2 cellular contexts compared by ENCODE assay signal in the genomic region with DNA sequence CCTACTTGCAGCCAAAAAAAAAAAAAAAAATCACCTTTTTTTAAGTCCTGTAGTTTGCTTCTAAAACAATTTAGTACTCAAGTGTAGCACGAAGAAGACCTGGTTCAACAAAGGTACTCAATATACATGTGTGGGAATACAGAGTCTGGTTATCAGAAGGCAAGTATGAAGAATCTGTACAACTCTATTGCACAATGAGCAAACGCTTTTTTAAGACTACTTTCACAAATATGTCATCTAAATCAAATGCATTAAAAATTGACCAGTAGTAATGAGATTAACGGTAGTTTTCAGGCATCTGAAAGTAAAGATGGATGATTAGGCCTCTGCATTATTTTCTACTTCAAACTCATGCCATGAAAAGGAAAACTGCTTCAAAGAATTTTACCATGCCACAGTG.
TF ChIP-seq lines count a peak whose summit lies in the region.

No MANE protein-coding gene starts in this region.

TF ChIP-seq in HepG2, 621 proteins besides CTCF, POLR2A, EP300 and RAD21:
- peak; percentile 61 for TF ChIP-seq CEBPB (IDR thresholded peaks at IDR 0.05; ENCODE audit: borderline replicate concordance, low read depth, low read length)
- no peak for TF ChIP-seq ATF7-NPFF (CRISPR knock-in tag; IDR thresholded peaks at IDR 0.05; ENCODE audit: low read depth)

TF ChIP-seq in SK-N-SH treated with all-trans-retinoic acid at 6 μM for 48 hours, 23 proteins besides CTCF, POLR2A, EP300 and RAD21:
- TF ChIP-seq, protein P1, sequence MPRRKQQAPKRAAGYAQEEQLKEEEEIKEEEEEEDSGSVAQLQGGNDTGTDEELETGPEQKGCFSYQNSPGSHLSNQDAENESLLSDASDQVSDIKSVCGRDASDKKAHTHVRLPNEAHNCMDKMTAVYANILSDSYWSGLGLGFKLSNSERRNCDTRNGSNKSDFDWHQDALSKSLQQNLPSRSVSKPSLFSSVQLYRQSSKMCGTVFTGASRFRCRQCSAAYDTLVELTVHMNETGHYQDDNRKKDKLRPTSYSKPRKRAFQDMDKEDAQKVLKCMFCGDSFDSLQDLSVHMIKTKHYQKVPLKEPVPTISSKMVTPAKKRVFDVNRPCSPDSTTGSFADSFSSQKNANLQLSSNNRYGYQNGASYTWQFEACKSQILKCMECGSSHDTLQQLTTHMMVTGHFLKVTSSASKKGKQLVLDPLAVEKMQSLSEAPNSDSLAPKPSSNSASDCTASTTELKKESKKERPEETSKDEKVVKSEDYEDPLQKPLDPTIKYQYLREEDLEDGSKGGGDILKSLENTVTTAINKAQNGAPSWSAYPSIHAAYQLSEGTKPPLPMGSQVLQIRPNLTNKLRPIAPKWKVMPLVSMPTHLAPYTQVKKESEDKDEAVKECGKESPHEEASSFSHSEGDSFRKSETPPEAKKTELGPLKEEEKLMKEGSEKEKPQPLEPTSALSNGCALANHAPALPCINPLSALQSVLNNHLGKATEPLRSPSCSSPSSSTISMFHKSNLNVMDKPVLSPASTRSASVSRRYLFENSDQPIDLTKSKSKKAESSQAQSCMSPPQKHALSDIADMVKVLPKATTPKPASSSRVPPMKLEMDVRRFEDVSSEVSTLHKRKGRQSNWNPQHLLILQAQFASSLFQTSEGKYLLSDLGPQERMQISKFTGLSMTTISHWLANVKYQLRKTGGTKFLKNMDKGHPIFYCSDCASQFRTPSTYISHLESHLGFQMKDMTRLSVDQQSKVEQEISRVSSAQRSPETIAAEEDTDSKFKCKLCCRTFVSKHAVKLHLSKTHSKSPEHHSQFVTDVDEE (CRISPR knock-in tag; IDR thresholded peaks at IDR 0.05) = no peak
- TF ChIP-seq PPARA (CRISPR knock-in tag; IDR thresholded peaks at IDR 0.05; ENCODE audit: borderline replicate concordance) = no peak
- TF ChIP-seq TCF4 (CRISPR knock-in tag; IDR thresholded peaks at IDR 0.05; ENCODE audit: borderline replicate concordance) = no peak
- no peak for TF ChIP-seq TOX (CRISPR knock-in tag; IDR thresholded peaks at IDR 0.05; ENCODE audit: borderline replicate concordance)
- no peak for TF ChIP-seq CREB5 (CRISPR knock-in tag; IDR thresholded peaks at IDR 0.05; ENCODE audit: low read depth)
- no peak for TF ChIP-seq GLIS3 (CRISPR knock-in tag; IDR thresholded peaks at IDR 0.05)
- TF ChIP-seq, protein P2, sequence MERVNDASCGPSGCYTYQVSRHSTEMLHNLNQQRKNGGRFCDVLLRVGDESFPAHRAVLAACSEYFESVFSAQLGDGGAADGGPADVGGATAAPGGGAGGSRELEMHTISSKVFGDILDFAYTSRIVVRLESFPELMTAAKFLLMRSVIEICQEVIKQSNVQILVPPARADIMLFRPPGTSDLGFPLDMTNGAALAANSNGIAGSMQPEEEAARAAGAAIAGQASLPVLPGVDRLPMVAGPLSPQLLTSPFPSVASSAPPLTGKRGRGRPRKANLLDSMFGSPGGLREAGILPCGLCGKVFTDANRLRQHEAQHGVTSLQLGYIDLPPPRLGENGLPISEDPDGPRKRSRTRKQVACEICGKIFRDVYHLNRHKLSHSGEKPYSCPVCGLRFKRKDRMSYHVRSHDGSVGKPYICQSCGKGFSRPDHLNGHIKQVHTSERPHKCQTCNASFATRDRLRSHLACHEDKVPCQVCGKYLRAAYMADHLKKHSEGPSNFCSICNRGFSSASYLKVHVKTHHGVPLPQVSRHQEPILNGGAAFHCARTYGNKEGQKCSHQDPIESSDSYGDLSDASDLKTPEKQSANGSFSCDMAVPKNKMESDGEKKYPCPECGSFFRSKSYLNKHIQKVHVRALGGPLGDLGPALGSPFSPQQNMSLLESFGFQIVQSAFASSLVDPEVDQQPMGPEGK (CRISPR knock-in tag; IDR thresholded peaks at IDR 0.05; ENCODE audit: borderline replicate concordance) = no peak
- no peak for TF ChIP-seq ZFP3 (CRISPR knock-in tag; IDR thresholded peaks at IDR 0.05)
- TF ChIP-seq ISL1 (CRISPR knock-in tag; IDR thresholded peaks at IDR 0.05) = no peak
- TF ChIP-seq ZFP30 (CRISPR knock-in tag; IDR thresholded peaks at IDR 0.05) = no peak
- TF ChIP-seq RARB (CRISPR knock-in tag; IDR thresholded peaks at IDR 0.05) = no peak
- no peak for TF ChIP-seq SNAI2 (CRISPR knock-in tag; IDR thresholded peaks at IDR 0.05)
